In the genomic region with DNA sequence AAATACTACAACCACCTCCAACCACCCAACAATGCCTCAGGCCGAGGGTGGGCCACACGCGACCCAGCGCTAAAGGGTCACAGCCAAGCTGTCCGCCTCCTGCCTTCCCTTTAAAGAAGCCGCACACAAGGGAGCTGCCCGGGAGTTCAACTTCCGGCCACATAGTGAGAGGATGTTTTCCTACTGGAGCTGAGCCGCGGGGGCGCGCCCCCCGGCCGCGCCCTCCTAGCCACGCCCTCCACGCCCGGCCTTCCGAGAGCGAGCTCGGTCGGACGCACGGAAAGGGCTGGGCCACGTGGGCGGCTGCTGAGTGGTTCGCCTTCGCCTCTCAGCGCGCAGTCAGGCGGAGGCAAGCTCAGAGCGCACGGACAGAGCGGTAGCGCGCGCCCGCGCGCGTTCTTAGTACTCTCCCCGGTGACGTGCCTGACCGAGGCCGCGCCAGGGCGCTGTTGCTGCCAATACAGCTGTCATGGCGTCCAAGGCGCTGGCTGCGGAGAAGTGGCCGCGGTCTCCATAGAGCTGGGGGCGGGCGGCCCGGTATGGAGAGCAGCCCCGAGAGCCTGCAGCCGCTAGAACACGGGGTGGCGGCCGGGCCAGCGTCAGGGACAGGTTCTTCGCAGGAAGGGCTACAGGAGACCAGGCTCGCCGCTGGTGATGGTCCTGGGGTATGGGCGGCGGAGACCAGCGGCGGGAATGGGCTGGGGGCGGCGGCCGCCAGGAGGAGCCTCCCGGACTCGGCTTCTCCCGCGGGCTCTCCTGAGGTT, we compare ENCODE assay signal across 1 cellular context.
TF ChIP-seq lines count a peak whose summit lies in the region.

A gene with protein sequence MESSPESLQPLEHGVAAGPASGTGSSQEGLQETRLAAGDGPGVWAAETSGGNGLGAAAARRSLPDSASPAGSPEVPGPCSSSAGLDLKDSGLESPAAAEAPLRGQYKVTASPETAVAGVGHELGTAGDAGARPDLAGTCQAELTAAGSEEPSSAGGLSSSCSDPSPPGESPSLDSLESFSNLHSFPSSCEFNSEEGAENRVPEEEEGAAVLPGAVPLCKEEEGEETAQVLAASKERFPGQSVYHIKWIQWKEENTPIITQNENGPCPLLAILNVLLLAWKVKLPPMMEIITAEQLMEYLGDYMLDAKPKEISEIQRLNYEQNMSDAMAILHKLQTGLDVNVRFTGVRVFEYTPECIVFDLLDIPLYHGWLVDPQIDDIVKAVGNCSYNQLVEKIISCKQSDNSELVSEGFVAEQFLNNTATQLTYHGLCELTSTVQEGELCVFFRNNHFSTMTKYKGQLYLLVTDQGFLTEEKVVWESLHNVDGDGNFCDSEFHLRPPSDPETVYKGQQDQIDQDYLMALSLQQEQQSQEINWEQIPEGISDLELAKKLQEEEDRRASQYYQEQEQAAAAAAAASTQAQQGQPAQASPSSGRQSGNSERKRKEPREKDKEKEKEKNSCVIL (plus strand): TSS at position 446 of the 764 bp plus-strand sequence. CDS start 94 bp downstream, at position 540.

TF ChIP-seq in HepG2, 621 proteins besides CTCF, POLR2A, EP300 and RAD21 (continued from another document and continues in another):
- TF ChIP-seq, protein P1, sequence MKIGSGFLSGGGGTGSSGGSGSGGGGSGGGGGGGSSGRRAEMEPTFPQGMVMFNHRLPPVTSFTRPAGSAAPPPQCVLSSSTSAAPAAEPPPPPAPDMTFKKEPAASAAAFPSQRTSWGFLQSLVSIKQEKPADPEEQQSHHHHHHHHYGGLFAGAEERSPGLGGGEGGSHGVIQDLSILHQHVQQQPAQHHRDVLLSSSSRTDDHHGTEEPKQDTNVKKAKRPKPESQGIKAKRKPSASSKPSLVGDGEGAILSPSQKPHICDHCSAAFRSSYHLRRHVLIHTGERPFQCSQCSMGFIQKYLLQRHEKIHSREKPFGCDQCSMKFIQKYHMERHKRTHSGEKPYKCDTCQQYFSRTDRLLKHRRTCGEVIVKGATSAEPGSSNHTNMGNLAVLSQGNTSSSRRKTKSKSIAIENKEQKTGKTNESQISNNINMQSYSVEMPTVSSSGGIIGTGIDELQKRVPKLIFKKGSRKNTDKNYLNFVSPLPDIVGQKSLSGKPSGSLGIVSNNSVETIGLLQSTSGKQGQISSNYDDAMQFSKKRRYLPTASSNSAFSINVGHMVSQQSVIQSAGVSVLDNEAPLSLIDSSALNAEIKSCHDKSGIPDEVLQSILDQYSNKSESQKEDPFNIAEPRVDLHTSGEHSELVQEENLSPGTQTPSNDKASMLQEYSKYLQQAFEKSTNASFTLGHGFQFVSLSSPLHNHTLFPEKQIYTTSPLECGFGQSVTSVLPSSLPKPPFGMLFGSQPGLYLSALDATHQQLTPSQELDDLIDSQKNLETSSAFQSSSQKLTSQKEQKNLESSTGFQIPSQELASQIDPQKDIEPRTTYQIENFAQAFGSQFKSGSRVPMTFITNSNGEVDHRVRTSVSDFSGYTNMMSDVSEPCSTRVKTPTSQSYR (CRISPR knock-in tag; IDR thresholded peaks at IDR 0.05; ENCODE audit: borderline replicate concordance): no peak; the same call in 1 of the 2 replicates
- peak; percentile 33; the same call in 1 of the 2 replicates for TF ChIP-seq TOE1 (CRISPR knock-in tag; IDR thresholded peaks at IDR 0.05)
- TF ChIP-seq, protein P2, sequence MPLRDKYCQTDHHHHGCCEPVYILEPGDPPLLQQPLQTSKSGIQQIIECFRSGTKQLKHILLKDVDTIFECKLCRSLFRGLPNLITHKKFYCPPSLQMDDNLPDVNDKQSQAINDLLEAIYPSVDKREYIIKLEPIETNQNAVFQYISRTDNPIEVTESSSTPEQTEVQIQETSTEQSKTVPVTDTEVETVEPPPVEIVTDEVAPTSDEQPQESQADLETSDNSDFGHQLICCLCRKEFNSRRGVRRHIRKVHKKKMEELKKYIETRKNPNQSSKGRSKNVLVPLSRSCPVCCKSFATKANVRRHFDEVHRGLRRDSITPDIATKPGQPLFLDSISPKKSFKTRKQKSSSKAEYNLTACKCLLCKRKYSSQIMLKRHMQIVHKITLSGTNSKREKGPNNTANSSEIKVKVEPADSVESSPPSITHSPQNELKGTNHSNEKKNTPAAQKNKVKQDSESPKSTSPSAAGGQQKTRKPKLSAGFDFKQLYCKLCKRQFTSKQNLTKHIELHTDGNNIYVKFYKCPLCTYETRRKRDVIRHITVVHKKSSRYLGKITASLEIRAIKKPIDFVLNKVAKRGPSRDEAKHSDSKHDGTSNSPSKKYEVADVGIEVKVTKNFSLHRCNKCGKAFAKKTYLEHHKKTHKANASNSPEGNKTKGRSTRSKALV (CRISPR knock-in tag; IDR thresholded peaks at IDR 0.05): peak; percentile 62; the same call in 1 of the 2 replicates
- peak in 1 of 2 experiments; percentile 69; a peak in 2 of 4 replicates for TF ChIP-seq KLF16 (CRISPR knock-in tag; IDR thresholded peaks at IDR 0.05)
- peak; percentile 33 for TF ChIP-seq BCL6 (CRISPR knock-in tag; IDR thresholded peaks at IDR 0.05)
- peak; percentile 20; the same call in 1 of the 2 replicates for TF ChIP-seq HOXD1 (CRISPR knock-in tag; IDR thresholded peaks at IDR 0.05)
- TF ChIP-seq, protein P3, sequence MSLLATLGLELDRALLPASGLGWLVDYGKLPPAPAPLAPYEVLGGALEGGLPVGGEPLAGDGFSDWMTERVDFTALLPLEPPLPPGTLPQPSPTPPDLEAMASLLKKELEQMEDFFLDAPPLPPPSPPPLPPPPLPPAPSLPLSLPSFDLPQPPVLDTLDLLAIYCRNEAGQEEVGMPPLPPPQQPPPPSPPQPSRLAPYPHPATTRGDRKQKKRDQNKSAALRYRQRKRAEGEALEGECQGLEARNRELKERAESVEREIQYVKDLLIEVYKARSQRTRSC (CRISPR knock-in tag; IDR thresholded peaks at IDR 0.05; ENCODE audit: low read depth): 0 out of 2 replicates have a peak, but pooled peaks have one; percentile 35
- no peak for TF ChIP-seq HMG20A (CRISPR knock-in tag; IDR thresholded peaks at IDR 0.05; ENCODE audit: borderline replicate concordance)
- TF ChIP-seq ZNF776 (CRISPR knock-in tag; IDR thresholded peaks at IDR 0.05): no peak
- TF ChIP-seq ZNF619 (CRISPR knock-in tag; IDR thresholded peaks at IDR 0.05): 0 out of 2 replicates have a peak, but pooled peaks have one; percentile 35
- no peak for TF ChIP-seq JUN (CRISPR knock-in tag; IDR thresholded peaks at IDR 0.05)
- TF ChIP-seq, protein P4, sequence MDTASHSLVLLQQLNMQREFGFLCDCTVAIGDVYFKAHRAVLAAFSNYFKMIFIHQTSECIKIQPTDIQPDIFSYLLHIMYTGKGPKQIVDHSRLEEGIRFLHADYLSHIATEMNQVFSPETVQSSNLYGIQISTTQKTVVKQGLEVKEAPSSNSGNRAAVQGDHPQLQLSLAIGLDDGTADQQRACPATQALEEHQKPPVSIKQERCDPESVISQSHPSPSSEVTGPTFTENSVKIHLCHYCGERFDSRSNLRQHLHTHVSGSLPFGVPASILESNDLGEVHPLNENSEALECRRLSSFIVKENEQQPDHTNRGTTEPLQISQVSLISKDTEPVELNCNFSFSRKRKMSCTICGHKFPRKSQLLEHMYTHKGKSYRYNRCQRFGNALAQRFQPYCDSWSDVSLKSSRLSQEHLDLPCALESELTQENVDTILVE (CRISPR knock-in tag; IDR thresholded peaks at IDR 0.05): 0 out of 2 replicates have a peak, but pooled peaks have one; percentile 33
- TF ChIP-seq, protein P5, sequence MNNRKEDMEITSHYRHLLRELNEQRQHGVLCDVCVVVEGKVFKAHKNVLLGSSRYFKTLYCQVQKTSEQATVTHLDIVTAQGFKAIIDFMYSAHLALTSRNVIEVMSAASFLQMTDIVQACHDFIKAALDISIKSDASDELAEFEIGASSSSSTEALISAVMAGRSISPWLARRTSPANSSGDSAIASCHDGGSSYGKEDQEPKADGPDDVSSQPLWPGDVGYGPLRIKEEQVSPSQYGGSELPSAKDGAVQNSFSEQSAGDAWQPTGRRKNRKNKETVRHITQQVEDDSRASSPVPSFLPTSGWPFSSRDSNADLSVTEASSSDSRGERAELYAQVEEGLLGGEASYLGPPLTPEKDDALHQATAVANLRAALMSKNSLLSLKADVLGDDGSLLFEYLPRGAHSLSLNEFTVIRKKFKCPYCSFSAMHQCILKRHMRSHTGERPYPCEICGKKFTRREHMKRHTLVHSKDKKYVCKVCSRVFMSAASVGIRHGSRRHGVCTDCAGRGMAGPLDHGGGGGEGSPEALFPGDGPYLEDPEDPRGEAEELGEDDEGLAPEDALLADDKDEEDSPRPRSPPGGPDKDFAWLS (CRISPR knock-in tag; IDR thresholded peaks at IDR 0.05; ENCODE audit: borderline replicate concordance): 0 out of 2 replicates have a peak, but pooled peaks have one; percentile 18
- TF ChIP-seq ZNF264 (CRISPR knock-in tag; IDR thresholded peaks at IDR 0.05): no peak
- TF ChIP-seq, protein P6, sequence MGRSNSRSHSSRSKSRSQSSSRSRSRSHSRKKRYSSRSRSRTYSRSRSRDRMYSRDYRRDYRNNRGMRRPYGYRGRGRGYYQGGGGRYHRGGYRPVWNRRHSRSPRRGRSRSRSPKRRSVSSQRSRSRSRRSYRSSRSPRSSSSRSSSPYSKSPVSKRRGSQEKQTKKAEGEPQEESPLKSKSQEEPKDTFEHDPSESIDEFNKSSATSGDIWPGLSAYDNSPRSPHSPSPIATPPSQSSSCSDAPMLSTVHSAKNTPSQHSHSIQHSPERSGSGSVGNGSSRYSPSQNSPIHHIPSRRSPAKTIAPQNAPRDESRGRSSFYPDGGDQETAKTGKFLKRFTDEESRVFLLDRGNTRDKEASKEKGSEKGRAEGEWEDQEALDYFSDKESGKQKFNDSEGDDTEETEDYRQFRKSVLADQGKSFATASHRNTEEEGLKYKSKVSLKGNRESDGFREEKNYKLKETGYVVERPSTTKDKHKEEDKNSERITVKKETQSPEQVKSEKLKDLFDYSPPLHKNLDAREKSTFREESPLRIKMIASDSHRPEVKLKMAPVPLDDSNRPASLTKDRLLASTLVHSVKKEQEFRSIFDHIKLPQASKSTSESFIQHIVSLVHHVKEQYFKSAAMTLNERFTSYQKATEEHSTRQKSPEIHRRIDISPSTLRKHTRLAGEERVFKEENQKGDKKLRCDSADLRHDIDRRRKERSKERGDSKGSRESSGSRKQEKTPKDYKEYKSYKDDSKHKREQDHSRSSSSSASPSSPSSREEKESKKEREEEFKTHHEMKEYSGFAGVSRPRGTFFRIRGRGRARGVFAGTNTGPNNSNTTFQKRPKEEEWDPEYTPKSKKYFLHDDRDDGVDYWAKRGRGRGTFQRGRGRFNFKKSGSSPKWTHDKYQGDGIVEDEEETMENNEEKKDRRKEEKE (IDR thresholded peaks at IDR 0.05): no peak
- TF ChIP-seq, protein P7, sequence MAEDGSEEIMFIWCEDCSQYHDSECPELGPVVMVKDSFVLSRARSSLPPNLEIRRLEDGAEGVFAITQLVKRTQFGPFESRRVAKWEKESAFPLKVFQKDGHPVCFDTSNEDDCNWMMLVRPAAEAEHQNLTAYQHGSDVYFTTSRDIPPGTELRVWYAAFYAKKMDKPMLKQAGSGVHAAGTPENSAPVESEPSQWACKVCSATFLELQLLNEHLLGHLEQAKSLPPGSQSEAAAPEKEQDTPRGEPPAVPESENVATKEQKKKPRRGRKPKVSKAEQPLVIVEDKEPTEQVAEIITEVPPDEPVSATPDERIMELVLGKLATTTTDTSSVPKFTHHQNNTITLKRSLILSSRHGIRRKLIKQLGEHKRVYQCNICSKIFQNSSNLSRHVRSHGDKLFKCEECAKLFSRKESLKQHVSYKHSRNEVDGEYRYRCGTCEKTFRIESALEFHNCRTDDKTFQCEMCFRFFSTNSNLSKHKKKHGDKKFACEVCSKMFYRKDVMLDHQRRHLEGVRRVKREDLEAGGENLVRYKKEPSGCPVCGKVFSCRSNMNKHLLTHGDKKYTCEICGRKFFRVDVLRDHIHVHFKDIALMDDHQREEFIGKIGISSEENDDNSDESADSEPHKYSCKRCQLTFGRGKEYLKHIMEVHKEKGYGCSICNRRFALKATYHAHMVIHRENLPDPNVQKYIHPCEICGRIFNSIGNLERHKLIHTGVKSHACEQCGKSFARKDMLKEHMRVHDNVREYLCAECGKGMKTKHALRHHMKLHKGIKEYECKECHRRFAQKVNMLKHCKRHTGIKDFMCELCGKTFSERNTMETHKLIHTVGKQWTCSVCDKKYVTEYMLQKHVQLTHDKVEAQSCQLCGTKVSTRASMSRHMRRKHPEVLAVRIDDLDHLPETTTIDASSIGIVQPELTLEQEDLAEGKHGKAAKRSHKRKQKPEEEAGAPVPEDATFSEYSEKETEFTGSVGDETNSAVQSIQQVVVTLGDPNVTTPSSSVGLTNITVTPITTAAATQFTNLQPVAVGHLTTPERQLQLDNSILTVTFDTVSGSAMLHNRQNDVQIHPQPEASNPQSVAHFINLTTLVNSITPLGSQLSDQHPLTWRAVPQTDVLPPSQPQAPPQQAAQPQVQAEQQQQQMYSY (CRISPR knock-in tag; IDR thresholded peaks at IDR 0.05): no peak
- TF ChIP-seq, protein P8, sequence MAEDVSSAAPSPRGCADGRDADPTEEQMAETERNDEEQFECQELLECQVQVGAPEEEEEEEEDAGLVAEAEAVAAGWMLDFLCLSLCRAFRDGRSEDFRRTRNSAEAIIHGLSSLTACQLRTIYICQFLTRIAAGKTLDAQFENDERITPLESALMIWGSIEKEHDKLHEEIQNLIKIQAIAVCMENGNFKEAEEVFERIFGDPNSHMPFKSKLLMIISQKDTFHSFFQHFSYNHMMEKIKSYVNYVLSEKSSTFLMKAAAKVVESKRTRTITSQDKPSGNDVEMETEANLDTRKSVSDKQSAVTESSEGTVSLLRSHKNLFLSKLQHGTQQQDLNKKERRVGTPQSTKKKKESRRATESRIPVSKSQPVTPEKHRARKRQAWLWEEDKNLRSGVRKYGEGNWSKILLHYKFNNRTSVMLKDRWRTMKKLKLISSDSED (CRISPR knock-in tag; IDR thresholded peaks at IDR 0.05): no peak
- TF ChIP-seq ZNF891 (CRISPR knock-in tag; IDR thresholded peaks at IDR 0.05): no peak; the same call in 1 of the 2 replicates
- peak; percentile 21; the same call in 1 of the 2 replicates for TF ChIP-seq ZNF263 (CRISPR knock-in tag; IDR thresholded peaks at IDR 0.05)
- TF ChIP-seq ZNF430 (CRISPR knock-in tag; IDR thresholded peaks at IDR 0.05): peak; percentile 93
- TF ChIP-seq KLF12 (CRISPR knock-in tag; IDR thresholded peaks at IDR 0.05; ENCODE audit: borderline replicate concordance): peak; percentile 79
- no peak for TF ChIP-seq ZNF143 (CRISPR knock-in tag; IDR thresholded peaks at IDR 0.05)
- TF ChIP-seq, protein P9, sequence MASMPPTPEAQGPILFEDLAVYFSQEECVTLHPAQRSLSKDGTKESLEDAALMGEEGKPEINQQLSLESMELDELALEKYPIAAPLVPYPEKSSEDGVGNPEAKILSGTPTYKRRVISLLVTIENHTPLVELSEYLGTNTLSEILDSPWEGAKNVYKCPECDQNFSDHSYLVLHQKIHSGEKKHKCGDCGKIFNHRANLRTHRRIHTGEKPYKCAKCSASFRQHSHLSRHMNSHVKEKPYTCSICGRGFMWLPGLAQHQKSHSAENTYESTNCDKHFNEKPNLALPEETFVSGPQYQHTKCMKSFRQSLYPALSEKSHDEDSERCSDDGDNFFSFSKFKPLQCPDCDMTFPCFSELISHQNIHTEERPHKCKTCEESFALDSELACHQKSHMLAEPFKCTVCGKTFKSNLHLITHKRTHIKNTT (CRISPR knock-in tag; IDR thresholded peaks at IDR 0.05): no peak
- TF ChIP-seq RARA (CRISPR knock-in tag; IDR thresholded peaks at IDR 0.05): peak; percentile 96
- TF ChIP-seq ZNF563 (CRISPR knock-in tag; IDR thresholded peaks at IDR 0.05): peak; percentile 77; the same call in 1 of the 2 replicates
- TF ChIP-seq ZMYM4 (CRISPR knock-in tag; IDR thresholded peaks at IDR 0.05): peak; percentile 87
- peak; percentile 70 for TF ChIP-seq ZNF543 (CRISPR knock-in tag; IDR thresholded peaks at IDR 0.05)
- no peak for TF ChIP-seq ZFP41 (CRISPR knock-in tag; IDR thresholded peaks at IDR 0.05; ENCODE audit: borderline replicate concordance)
- TF ChIP-seq ZBTB7B (CRISPR knock-in tag; IDR thresholded peaks at IDR 0.05): peak; percentile 80
- TF ChIP-seq PLRG1 (conservative IDR thresholded peaks at IDR 0.05): no peak
- TF ChIP-seq KDM6A (CRISPR knock-in tag; IDR thresholded peaks at IDR 0.05; ENCODE audit: low read depth): no peak
